Comparison of ENCODE assay signal across 26 cellular contexts in the genomic region with DNA sequence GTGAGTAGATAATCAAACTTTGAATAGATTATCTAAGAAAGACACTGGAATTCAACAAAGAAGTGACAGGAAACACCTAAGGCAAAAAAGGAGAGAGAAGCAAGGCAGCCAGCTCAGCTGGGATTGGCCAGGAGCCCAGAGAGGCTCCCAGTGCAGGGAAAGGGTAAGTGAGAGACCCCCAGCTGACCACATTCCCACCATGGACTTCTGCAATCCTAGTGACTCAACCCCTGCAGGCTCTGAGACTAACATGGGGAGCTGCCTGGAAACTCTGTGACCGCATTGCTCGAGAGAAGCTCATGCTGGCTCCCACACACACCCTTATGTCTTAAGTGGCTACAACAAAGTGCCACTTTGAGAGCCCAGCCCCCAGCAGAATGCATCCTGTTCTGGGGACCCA.
A peak's percentile ranks its signal among the peaks of the same experiment; 100 is the strongest.
DNase-seq lines count a peak whose midpoint lies in the region; ATAC-seq, FAIRE-seq and TF ChIP-seq lines count a peak whose summit lies in the region.
"Had no signal": no experiment of that assay in that cellular context is flagged by ENCODE, and none has a peak within 500 bp of the region (broad histone marks: within the 10 kb centered on the region; RNA-seq: fewer than 3 reads in every experiment).

No MANE protein-coding gene starts in this region.

- TF ChIP-seq POLR2A in H1 (IDR thresholded peaks at IDR 0.05; ENCODE audit: control extremely low read depth in 1 of 2, low read depth in 2 of 2, low read length in 2 of 2), result no peak

- peak; percentile 91 for DNase-seq in EH (ENCODE audit: low read depth)
- DNase-seq in M059J (ENCODE audit: low read depth), result peak; percentile 85
- DNase-seq in H1 (ENCODE audit: low read depth in 1 of 2, low spot score in 2 of 2), result no peak
- no peak for DNase-seq in neuronal stem cell (ENCODE audit: low spot score)
- DNase-seq in psoas muscle, result no peak
- DNase-seq in middle frontal gyrus (ENCODE audit: extremely low spot score, low spot score), result no peak
- DNase-seq in COLO829 (ENCODE audit: low spot score), result no peak
- DNase-seq: activated CD8-positive, alpha-beta memory T cell treated with anti-CD3 and anti-CD28 coated beads for 24 hours; activated naive CD4-positive, alpha-beta T cell treated with anti-CD3 and anti-CD28 coated beads for 36 hours; activated T-cell treated with anti-CD3 and anti-CD28 coated beads, Interleukin-2, amount 50 U/mL, for 48 hours; cortex of kidney; gastrocnemius medialis; naive thymus-derived CD4-positive, alpha-beta T cell; NCI-H69; small intestine; stimulated activated CD4-positive, alpha-beta T cell treated with anti-CD3 and anti-CD28 coated beads, Interleukin-2, amount 100 ng/mL, for 48 hours; stimulated activated naive CD8-positive, alpha-beta T cell treated with anti-CD3 and anti-CD28 coated beads, Interleukin-15, Interleukin-2, amounts not matched to agents 100 U/mL and 50 U/mL, for 24 hours; SW 1271; tibial artery had no signal

- no peak overlapping the region for H3K4me2 ChIP-seq in H1 (ENCODE audit: insufficient read depth in 1 of 2, low read depth in 2 of 2, low read length in 2 of 2)
- no peak overlapping the region for H3K4me2 ChIP-seq in neuronal stem cell (ENCODE audit: insufficient read depth, low read length, poor library complexity, severe bottlenecking)

- H2BK5ac ChIP-seq in H1 (ENCODE audit: low read depth, low read length), result no peak overlapping the region
- peak overlapping the region; percentile 19 for H2BK5ac ChIP-seq in neuronal stem cell (ENCODE audit: low read length)

- TF ChIP-seq CTCF in H1 (IDR thresholded peaks at IDR 0.05; ENCODE audit: control extremely low read depth in 1 of 3, insufficient read depth in 1 of 3, low read depth in 1 of 3, low read length in 3 of 3) (no peak), psoas muscle (IDR thresholded peaks at IDR 0.05) (no peak)

- no peaks in the 10 kb centered on the region for H3K79me1 ChIP-seq in H1 (ENCODE audit: low read depth, low read length)
- no peaks in the 10 kb centered on the region for H3K79me1 ChIP-seq in neuronal stem cell (ENCODE audit: low read depth, low read length)

- WGBS in H1 (ENCODE audit: extremely low coverage in 1 of 2, insufficient coverage in 1 of 2, insufficient read length in 1 of 2, insufficient replicate concordance in 2 of 2, low coverage in 1 of 2, low lambda C conversion rate in 2 of 2, missing lambda C conversion rate in 1 of 2), 2 experiments, result 97% methylated on average over 2 of the region's 2 CpGs; no CpG with 5 or more reads in 1 of the 2 experiments
- WGBS in neuronal stem cell (ENCODE audit: extremely low coverage in 2 of 2, insufficient read length in 2 of 2, insufficient replicate concordance in 1 of 2), 2 donors, result no CpG with 5 or more reads among the region's 2 CpGs
- 92 to 95% (median 93%) methylated on average over 2 of the region's 2 CpGs for WGBS in psoas muscle, 3 donors

- H3K4me1 ChIP-seq in H1 (replicated peaks in 1 of 4; ENCODE audit: control insufficient read depth in 3 of 4, insufficient read depth in 4 of 4, low read length in 3 of 4) (peaks cover 0 to 4% (median 3%) of the 10 kb centered on the region in 4 experiments; a peak in 4 of 7 replicates), neuronal stem cell (ENCODE audit: control insufficient read depth in 2 of 2, insufficient read depth in 1 of 2, low read depth in 1 of 2, low read length in 2 of 2) (peaks cover 2% of the 10 kb centered on the region in 2 donors), psoas muscle (no peaks in the 10 kb centered on the region)
- H3K4me1 ChIP-seq: ascending aorta, parathyroid adenoma, tibial artery had no signal

- FAIRE-seq in H1 (lab: Jason Lieb, UNC), result no peak
- FAIRE-seq: endothelial cell of umbilical vein, keratinocyte, small intestine had no signal

- no peak for ATAC-seq in HG02840 (IDR thresholded peaks at IDR 0.05; ENCODE audit: low FRiP score, unreplicated experiment)
- no peak for ATAC-seq in psoas muscle
- ATAC-seq: gastrocnemius medialis; HCT116; naive thymus-derived CD4-positive, alpha-beta T cell; Right ventricle myocardium inferior had no signal

- H2BK20ac ChIP-seq in H1 (ENCODE audit: low read length), result no peak overlapping the region

- H3K36me3 ChIP-seq in H1 (ENCODE audit: control insufficient read depth in 2 of 4, insufficient read depth in 4 of 4, low read length in 3 of 4) (no peaks in the 10 kb centered on the region), neuronal stem cell (replicated peaks in 1 of 2; ENCODE audit: control insufficient read depth in 2 of 2, insufficient read depth in 2 of 2, low read length in 2 of 2) (no peaks in the 10 kb centered on the region), psoas muscle (ENCODE audit: insufficient read depth in 1 of 2, low read depth in 1 of 2) (no peaks in the 10 kb centered on the region)
- H3K36me3 ChIP-seq: ascending aorta, gastrocnemius medialis, tibial artery had no signal

- intact Hi-C loops in psoas muscle (cut with DNase I), result no loop called here

- no peak overlapping the region for H4K91ac ChIP-seq in H1 (replicated peaks; ENCODE audit: insufficient read length, low read length)
- no peak overlapping the region for H4K91ac ChIP-seq in neuronal stem cell (ENCODE audit: low read depth, low read length, poor library complexity)

- H2AK5ac ChIP-seq in H1 (ENCODE audit: low read depth, low read length) (no peak overlapping the region), neuronal stem cell (ENCODE audit: low read depth, low read length) (no peak overlapping the region)

- no peak overlapping the region for H3K14ac ChIP-seq in H1 (ENCODE audit: insufficient read length)
- no peak overlapping the region for H3K14ac ChIP-seq in neuronal stem cell (ENCODE audit: low read length)

- POLR2A ChIA-PET in H1 (lab: Charles Lee; ENCODE audit: partially characterized antibody), result no interaction called here

- TF ChIP-seq EP300 in H1 (IDR thresholded peaks at IDR 0.05; ENCODE audit: borderline replicate concordance in 1 of 2, low read depth in 2 of 2, low read length in 2 of 2), result no peak

- CTCF ChIA-PET in H1 (lab: Charles Lee; ENCODE audit: partially characterized antibody), result interaction anchor here (2.2 kb wide), 1 partner anchor 9 kb away, joined by 11 read pairs; no protein-coding TSS in a partner anchor

- H3K23me2 ChIP-seq in H1 (ENCODE audit: low read depth, low read length), result no peaks in the 10 kb centered on the region

- H2BK12ac ChIP-seq in H1 (ENCODE audit: low read depth, low read length) (no peak overlapping the region), neuronal stem cell (ENCODE audit: low read length) (no peak overlapping the region)

- no peak overlapping the region for H2BK15ac ChIP-seq in H1 (ENCODE audit: low read length)
- no peak overlapping the region for H2BK15ac ChIP-seq in neuronal stem cell (ENCODE audit: low read length)

- no peak overlapping the region for H3K4ac ChIP-seq in H1 (replicated peaks; ENCODE audit: insufficient read length, low read depth, low read length)
- no peak overlapping the region for H3K4ac ChIP-seq in neuronal stem cell (ENCODE audit: low read length)

- no peaks in the 10 kb centered on the region for H3K79me2 ChIP-seq in H1 (ENCODE audit: control insufficient read depth in 1 of 2, insufficient read depth in 2 of 2, low read length in 2 of 2)
- H3K79me2 ChIP-seq: parathyroid adenoma had no signal

- H3K4me3 ChIP-seq in H1 (ENCODE audit: extremely low read depth in 1 of 4, insufficient read depth in 2 of 4, low read depth in 3 of 4, low read length in 4 of 4) (no peak overlapping the region), neuronal stem cell (ENCODE audit: low read length in 2 of 2) (no peak overlapping the region), psoas muscle (no peak overlapping the region)
- H3K4me3 ChIP-seq: ascending aorta, gastrocnemius medialis, tibial artery had no signal

- no peak overlapping the region for H4K5ac ChIP-seq in H1 (ENCODE audit: insufficient read length, low read depth, low read length)

- no peak overlapping the region for H3K56ac ChIP-seq in H1 (replicated peaks; ENCODE audit: insufficient read length, low read depth, low read length)

- H3K18ac ChIP-seq in H1 (ENCODE audit: extremely low read depth, low read length), result no peak overlapping the region
- H3K18ac ChIP-seq in neuronal stem cell (ENCODE audit: low read length), result no peak overlapping the region

- H3K27ac ChIP-seq in H1 (ENCODE audit: low read depth, low read length), result no peak overlapping the region
- H3K27ac ChIP-seq in neuronal stem cell (replicated peaks; ENCODE audit: low read length), result no peak overlapping the region
- no peak overlapping the region for H3K27ac ChIP-seq in psoas muscle
- H3K27ac ChIP-seq: ascending aorta, gastrocnemius medialis, parathyroid adenoma, tibial artery had no signal

- H2AFZ ChIP-seq in H1 (ENCODE audit: low read length), result no peak overlapping the region
- no peak overlapping the region for H2AFZ ChIP-seq in neuronal stem cell (ENCODE audit: low read length)
- H2AFZ ChIP-seq: parathyroid adenoma had no signal

- peak overlapping the region; percentile 25; the same call in 1 of the 2 replicates for H4K8ac ChIP-seq in H1 (ENCODE audit: extremely low read depth, insufficient read depth, low read length)
- no peak overlapping the region for H4K8ac ChIP-seq in neuronal stem cell (ENCODE audit: low read depth, low read length)

- H3K27me3 ChIP-seq in H1 (replicated peaks in 1 of 4; ENCODE audit: control insufficient read depth in 3 of 4, extremely low read depth in 1 of 4, insufficient read depth in 3 of 4, low read length in 3 of 4) (no peaks in the 10 kb centered on the region), neuronal stem cell (ENCODE audit: control insufficient read depth in 3 of 3, insufficient read depth in 3 of 3, low read depth in 1 of 3, low read length in 3 of 3) (no peaks in the 10 kb centered on the region), psoas muscle (ENCODE audit: insufficient read depth in 3 of 3, low read length in 2 of 3) (no peaks in the 10 kb centered on the region)
- H3K27me3 ChIP-seq: ascending aorta, gastrocnemius medialis, tibial artery had no signal

- TF ChIP-seq RAD21 in H1 (IDR thresholded peaks at IDR 0.05 in 1 of 2, conservative IDR thresholded peaks at IDR 0.05 in 1 of 2; ENCODE audit: low read depth in 2 of 2, low read length in 2 of 2), result no peak

- H3K23ac ChIP-seq in H1 (ENCODE audit: insufficient read length) (no peak overlapping the region), neuronal stem cell (ENCODE audit: low read depth, low read length, poor library complexity) (no peak overlapping the region)

- H2BK120ac ChIP-seq in H1 (replicated peaks; ENCODE audit: low read depth, low read length) (no peak overlapping the region), neuronal stem cell (ENCODE audit: low read depth, low read length) (no peak overlapping the region)

- no peaks in the 10 kb centered on the region for H4K20me1 ChIP-seq in H1 (replicated peaks in 1 of 2; ENCODE audit: control insufficient read depth in 1 of 2, insufficient read depth in 2 of 2, low read length in 2 of 2)

- H3K9me3 ChIP-seq in H1 (ENCODE audit: insufficient read depth in 2 of 2, low read depth in 1 of 2, low read length in 1 of 2) (no peaks in the 10 kb centered on the region), neuronal stem cell (replicated peaks in 1 of 2; ENCODE audit: control insufficient read depth in 2 of 2, insufficient read depth in 1 of 2, low read depth in 1 of 2, low read length in 2 of 2) (peaks cover 2 to 10% of the 10 kb centered on the region in 2 donors), psoas muscle (peaks cover 5% of the 10 kb centered on the region)
- H3K9me3 ChIP-seq: gastrocnemius medialis had no signal

- H3K9ac ChIP-seq in H1 (replicated peaks in 1 of 4; ENCODE audit: extremely low read depth in 1 of 4, low read depth in 3 of 4, low read length in 3 of 4), result no peak overlapping the region
- no peak overlapping the region for H3K9ac ChIP-seq in neuronal stem cell (ENCODE audit: low read depth, low read length, poor library complexity)
- H3K9ac ChIP-seq: parathyroid adenoma had no signal

Comparison
In these comparisons a context has a peak if more than half of its experiments do, and no peak if none do; other contexts are left out.
1. DNase-seq: peak in EH (single experiment) and M059J (single experiment); none in H1 (0 of 2), neuronal stem cell (single experiment), psoas muscle (0 of 2), middle frontal gyrus (single experiment) and COLO829 (single experiment).